In the genomic region with DNA sequence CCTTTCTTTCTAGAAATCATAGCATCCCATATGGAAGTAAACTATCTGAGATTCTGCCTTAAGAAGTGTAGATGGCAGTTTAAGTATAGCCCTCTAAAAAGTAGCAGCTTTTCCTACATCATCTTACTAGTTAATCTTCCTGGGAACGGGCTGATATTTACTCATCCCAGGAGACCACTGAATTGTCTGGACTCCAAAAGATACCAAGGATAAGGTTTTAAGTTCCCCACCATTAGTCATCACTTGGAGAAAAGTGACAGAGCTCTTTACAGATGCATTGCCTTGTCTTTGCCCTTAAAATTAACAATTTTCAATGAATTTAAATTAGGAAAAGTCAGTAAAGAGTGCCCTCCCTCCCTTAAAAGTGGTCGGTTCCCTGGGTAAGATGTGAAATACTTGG, we compare ENCODE assay signal across 1 cellular context.
TF ChIP-seq lines count a peak whose summit lies in the region.

No MANE protein-coding gene starts in this region.

TF ChIP-seq in K562, 482 proteins besides CTCF, POLR2A, EP300 and RAD21 (continued from another document):
- TF ChIP-seq, protein P1, sequence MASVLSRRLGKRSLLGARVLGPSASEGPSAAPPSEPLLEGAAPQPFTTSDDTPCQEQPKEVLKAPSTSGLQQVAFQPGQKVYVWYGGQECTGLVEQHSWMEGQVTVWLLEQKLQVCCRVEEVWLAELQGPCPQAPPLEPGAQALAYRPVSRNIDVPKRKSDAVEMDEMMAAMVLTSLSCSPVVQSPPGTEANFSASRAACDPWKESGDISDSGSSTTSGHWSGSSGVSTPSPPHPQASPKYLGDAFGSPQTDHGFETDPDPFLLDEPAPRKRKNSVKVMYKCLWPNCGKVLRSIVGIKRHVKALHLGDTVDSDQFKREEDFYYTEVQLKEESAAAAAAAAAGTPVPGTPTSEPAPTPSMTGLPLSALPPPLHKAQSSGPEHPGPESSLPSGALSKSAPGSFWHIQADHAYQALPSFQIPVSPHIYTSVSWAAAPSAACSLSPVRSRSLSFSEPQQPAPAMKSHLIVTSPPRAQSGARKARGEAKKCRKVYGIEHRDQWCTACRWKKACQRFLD (CRISPR knock-in tag; IDR thresholded peaks at IDR 0.05), result no peak
- TF ChIP-seq JUN (IDR thresholded peaks at IDR 0.05; ENCODE audit: borderline replicate concordance, low read depth, low read length) (peak; percentile 54; the same call in 1 of the 2 replicates), JUN (CRISPR knock-in tag; IDR thresholded peaks at IDR 0.05; ENCODE audit: borderline replicate concordance) (no peak), CBFA2T2 (conservative IDR thresholded peaks at IDR 0.05) (peak; percentile 43; the same call in 1 of the 2 replicates), SMARCE1 (IDR thresholded peaks at IDR 0.05) (peak; percentile 89), MTA2 (IDR thresholded peaks at IDR 0.05; ENCODE audit: low read depth) (peak; percentile 49; the same call in 1 of the 2 replicates), PBX2 (CRISPR knock-in tag; IDR thresholded peaks at IDR 0.05; ENCODE audit: low read depth) (no peak), PBX2 (tag; conservative IDR thresholded peaks at IDR 0.05; ENCODE audit: low read depth) (peak; percentile 32; the same call in 1 of the 2 replicates), TAL1 (IDR thresholded peaks at IDR 0.05) (peak; percentile 50; the same call in 1 of the 2 replicates), POLR2G (IDR thresholded peaks at IDR 0.05; ENCODE audit: low read depth, low read length) (no peak), ZBTB40 (IDR thresholded peaks at IDR 0.05) (no peak), ZBTB40 (CRISPR knock-in tag; IDR thresholded peaks at IDR 0.05) (no peak), JUND (IDR thresholded peaks at IDR 0.05; ENCODE audit: borderline replicate concordance, low read depth, low read length) (peak; percentile 85), JUND (tag; IDR thresholded peaks at IDR 0.05; ENCODE audit: borderline replicate concordance, low read depth, low read length) (peak; percentile 72; the same call in 1 of the 3 replicates), TCF3 (CRISPR knock-in tag; IDR thresholded peaks at IDR 0.05) (peak; percentile 57), SOX6 (IDR thresholded peaks at IDR 0.05) (0 out of 2 replicates have a peak, but pooled peaks have one; percentile 41), ARID1B (IDR thresholded peaks at IDR 0.05) (peak; percentile 86), FOXA3 (CRISPR knock-in tag; conservative IDR thresholded peaks at IDR 0.05 in 1 of 2, IDR thresholded peaks at IDR 0.05 in 1 of 2) (peak in 1 of 2 experiments; percentile 47; a peak in 1 of 4 replicates), SMARCA4 (IDR thresholded peaks at IDR 0.05) (peak; percentile 80; the same call in 1 of the 2 replicates), RCOR1 (IDR thresholded peaks at IDR 0.05; ENCODE audit: borderline replicate concordance in 1 of 2, low read depth in 2 of 2, low read length in 2 of 2) (peak in 1 of 2 experiments; percentile 65; a peak in 1 of 4 replicates), NCOR1 (IDR thresholded peaks at IDR 0.05) (0 out of 2 replicates have a peak, but pooled peaks have one; percentile 26), PML (IDR thresholded peaks at IDR 0.05; ENCODE audit: low read length) (peak; percentile 22; the same call in 1 of the 2 replicates), STAT5B (CRISPR knock-in tag; IDR thresholded peaks at IDR 0.05) (no peak), FOS (IDR thresholded peaks at IDR 0.05; ENCODE audit: extremely low read depth, insufficient read length) (peak; percentile 7), MEIS2 (IDR thresholded peaks at IDR 0.05; ENCODE audit: partially characterized antibody) (peak; percentile 69)
- TF ChIP-seq, protein P2, sequence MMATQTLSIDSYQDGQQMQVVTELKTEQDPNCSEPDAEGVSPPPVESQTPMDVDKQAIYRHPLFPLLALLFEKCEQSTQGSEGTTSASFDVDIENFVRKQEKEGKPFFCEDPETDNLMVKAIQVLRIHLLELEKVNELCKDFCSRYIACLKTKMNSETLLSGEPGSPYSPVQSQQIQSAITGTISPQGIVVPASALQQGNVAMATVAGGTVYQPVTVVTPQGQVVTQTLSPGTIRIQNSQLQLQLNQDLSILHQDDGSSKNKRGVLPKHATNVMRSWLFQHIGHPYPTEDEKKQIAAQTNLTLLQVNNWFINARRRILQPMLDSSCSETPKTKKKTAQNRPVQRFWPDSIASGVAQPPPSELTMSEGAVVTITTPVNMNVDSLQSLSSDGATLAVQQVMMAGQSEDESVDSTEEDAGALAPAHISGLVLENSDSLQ (IDR thresholded peaks at IDR 0.05), result peak; percentile 35
- TF ChIP-seq, protein P3, sequence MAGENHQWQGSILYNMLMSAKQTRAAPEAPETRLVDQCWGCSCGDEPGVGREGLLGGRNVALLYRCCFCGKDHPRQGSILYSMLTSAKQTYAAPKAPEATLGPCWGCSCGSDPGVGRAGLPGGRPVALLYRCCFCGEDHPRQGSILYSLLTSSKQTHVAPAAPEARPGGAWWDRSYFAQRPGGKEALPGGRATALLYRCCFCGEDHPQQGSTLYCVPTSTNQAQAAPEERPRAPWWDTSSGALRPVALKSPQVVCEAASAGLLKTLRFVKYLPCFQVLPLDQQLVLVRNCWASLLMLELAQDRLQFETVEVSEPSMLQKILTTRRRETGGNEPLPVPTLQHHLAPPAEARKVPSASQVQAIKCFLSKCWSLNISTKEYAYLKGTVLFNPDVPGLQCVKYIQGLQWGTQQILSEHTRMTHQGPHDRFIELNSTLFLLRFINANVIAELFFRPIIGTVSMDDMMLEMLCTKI (IDR thresholded peaks at IDR 0.05; ENCODE audit: partially characterized antibody), result no peak
- TF ChIP-seq, protein P4, sequence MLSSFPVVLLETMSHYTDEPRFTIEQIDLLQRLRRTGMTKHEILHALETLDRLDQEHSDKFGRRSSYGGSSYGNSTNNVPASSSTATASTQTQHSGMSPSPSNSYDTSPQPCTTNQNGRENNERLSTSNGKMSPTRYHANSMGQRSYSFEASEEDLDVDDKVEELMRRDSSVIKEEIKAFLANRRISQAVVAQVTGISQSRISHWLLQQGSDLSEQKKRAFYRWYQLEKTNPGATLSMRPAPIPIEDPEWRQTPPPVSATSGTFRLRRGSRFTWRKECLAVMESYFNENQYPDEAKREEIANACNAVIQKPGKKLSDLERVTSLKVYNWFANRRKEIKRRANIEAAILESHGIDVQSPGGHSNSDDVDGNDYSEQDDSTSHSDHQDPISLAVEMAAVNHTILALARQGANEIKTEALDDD (IDR thresholded peaks at IDR 0.05), result peak; percentile 88
- TF ChIP-seq, protein P5, sequence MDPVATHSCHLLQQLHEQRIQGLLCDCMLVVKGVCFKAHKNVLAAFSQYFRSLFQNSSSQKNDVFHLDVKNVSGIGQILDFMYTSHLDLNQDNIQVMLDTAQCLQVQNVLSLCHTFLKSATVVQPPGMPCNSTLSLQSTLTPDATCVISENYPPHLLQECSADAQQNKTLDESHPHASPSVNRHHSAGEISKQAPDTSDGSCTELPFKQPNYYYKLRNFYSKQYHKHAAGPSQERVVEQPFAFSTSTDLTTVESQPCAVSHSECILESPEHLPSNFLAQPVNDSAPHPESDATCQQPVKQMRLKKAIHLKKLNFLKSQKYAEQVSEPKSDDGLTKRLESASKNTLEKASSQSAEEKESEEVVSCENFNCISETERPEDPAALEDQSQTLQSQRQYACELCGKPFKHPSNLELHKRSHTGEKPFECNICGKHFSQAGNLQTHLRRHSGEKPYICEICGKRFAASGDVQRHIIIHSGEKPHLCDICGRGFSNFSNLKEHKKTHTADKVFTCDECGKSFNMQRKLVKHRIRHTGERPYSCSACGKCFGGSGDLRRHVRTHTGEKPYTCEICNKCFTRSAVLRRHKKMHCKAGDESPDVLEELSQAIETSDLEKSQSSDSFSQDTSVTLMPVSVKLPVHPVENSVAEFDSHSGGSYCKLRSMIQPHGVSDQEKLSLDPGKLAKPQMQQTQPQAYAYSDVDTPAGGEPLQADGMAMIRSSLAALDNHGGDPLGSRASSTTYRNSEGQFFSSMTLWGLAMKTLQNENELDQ (CRISPR knock-in tag; IDR thresholded peaks at IDR 0.05; ENCODE audit: borderline replicate concordance), result no peak
